In genomic region chr6:22024973-22025467, GRCh38 we compare ENCODE assay signal across 9 cellular contexts.
DNase-seq lines count a peak whose midpoint lies in the region; ATAC-seq and TF ChIP-seq lines count a peak whose summit lies in the region.
"Had no signal": no experiment of that assay in that cellular context is flagged by ENCODE, and none has a peak within 500 bp of the region (broad histone marks: within the 10 kb centered on the region; RNA-seq: fewer than 3 reads in every experiment).

No MANE protein-coding gene starts in this region.

- peak overlapping the region; percentile 33 for H3K27ac Mint-ChIP-seq in dendritic cell treated with granulocyte-macrophage colony-stimulating factor and Interleukin-4, amounts not matched to agents 40 ng/mL and 50 ng/mL, for 4 days
- H3K27ac Mint-ChIP-seq in immature natural killer cell, result no peak overlapping the region

- no peak overlapping the region for H3K4me3 Mint-ChIP-seq in dendritic cell treated with granulocyte-macrophage colony-stimulating factor and Interleukin-4, amounts not matched to agents 40 ng/mL and 50 ng/mL, for 4 days
- no peak overlapping the region for H3K4me3 Mint-ChIP-seq in immature natural killer cell

- DNase-seq in left ventricle myocardium superior (no peak), cardiac septum (ENCODE audit: low spot score) (no peak), vagina (ENCODE audit: extremely low spot score in 2 of 2) (no peak), immature natural killer cell (no peak)
- DNase-seq in activated CD8-positive, alpha-beta memory T cell treated with anti-CD3 and anti-CD28 coated beads, Interleukin-2, amount 50 U/mL, for 48 hours, result no peak

- no peak for TF ChIP-seq CTCF in vagina (IDR thresholded peaks at IDR 0.05)

- ATAC-seq in left ventricle myocardium superior (peak; percentile 17), HG03354 (IDR thresholded peaks at IDR 0.05; ENCODE audit: poor library complexity, severe bottlenecking, unreplicated experiment) (peak; percentile 33), HG02623 (IDR thresholded peaks at IDR 0.05; ENCODE audit: unreplicated experiment) (no peak)

- no peaks in the 10 kb centered on the region for H3K27me3 Mint-ChIP-seq in dendritic cell treated with granulocyte-macrophage colony-stimulating factor and Interleukin-4, amounts not matched to agents 40 ng/mL and 50 ng/mL, for 4 days
- H3K27me3 Mint-ChIP-seq in immature natural killer cell (ENCODE audit: low read depth in 3 of 3), result peaks cover 0 to 2% (median 0%) of the 10 kb centered on the region in 3 donors

- no peak overlapping the region for H3K4me3 ChIP-seq in vagina

- peaks cover 28% of the 10 kb centered on the region for H3K4me1 ChIP-seq in vagina

- no peaks in the 10 kb centered on the region for H3K9me3 ChIP-seq in vagina

- intact Hi-C loops in left ventricle myocardium superior (cut with micrococcal nuclease) (no loop called here), cardiac septum (cut with DNase I) (no loop called here), vagina (cut with DNase I) (no loop called here)
- intact Hi-C loops in dendritic cell treated with granulocyte-macrophage colony-stimulating factor and Interleukin-4, amounts not matched to agents 40 ng/mL and 50 ng/mL, for 4 days (cut with micrococcal nuclease), result no loop called here

- no peaks in the 10 kb centered on the region for H3K27me3 ChIP-seq in vagina

- peaks cover 35% of the 10 kb centered on the region for H3K4me1 Mint-ChIP-seq in dendritic cell treated with granulocyte-macrophage colony-stimulating factor and Interleukin-4, amounts not matched to agents 40 ng/mL and 50 ng/mL, for 4 days (ENCODE audit: low read depth)
- H3K4me1 Mint-ChIP-seq in immature natural killer cell, result no peaks in the 10 kb centered on the region

- H3K36me3 ChIP-seq in vagina, result no peaks in the 10 kb centered on the region

- H3K9me3 Mint-ChIP-seq in dendritic cell treated with granulocyte-macrophage colony-stimulating factor and Interleukin-4, amounts not matched to agents 40 ng/mL and 50 ng/mL, for 4 days, result peaks cover 12% of the 10 kb centered on the region
- H3K9me3 Mint-ChIP-seq in immature natural killer cell, result peaks cover 0 to 11% (median 2%) of the 10 kb centered on the region in 6 donors

- peak overlapping the region; percentile 36 for H3K27ac ChIP-seq in vagina
- H3K27ac ChIP-seq: C4-2B had no signal

- TF ChIP-seq POLR2A in vagina (IDR thresholded peaks at IDR 0.05), result no peak

- H3K36me3 Mint-ChIP-seq in dendritic cell treated with granulocyte-macrophage colony-stimulating factor and Interleukin-4, amounts not matched to agents 40 ng/mL and 50 ng/mL, for 4 days (ENCODE audit: low read depth), result no peaks in the 10 kb centered on the region
- no peaks in the 10 kb centered on the region for H3K36me3 Mint-ChIP-seq in immature natural killer cell
